ENCODE assay signal across 8 cellular contexts in the genomic region with DNA sequence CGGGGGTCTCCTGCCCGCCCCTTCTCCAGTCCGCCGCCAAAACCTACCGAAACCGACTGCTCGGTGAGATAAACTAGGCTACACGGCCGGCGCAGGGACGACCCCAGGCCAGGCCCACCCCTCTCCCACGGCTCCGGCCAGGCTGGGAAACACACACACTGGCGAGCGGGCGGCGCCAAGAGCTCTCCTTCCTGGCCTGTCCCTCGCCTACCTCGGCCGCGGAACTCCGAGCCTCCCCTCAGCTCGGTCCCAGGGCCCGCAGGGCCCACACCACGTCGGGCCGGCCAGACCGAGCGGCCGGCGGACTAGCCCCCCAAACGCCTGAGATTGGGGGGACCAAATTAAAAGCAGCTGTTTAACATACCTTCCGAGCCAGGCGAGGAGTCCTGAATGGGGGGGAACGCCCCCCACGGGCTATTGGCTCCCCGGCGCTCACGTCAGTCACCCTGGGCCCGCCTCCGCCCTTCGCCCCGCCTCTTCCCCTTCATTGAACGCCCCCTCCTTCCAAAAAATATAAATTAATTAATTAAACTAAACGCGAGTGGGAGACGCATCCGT. TPM values are rescaled to one million over a fixed set of nuclear protein-coding genes. Genes with fewer than 3 reads are reported as not detected.
DNase-seq lines count a peak whose midpoint lies in the region; ATAC-seq and TF ChIP-seq lines count a peak whose summit lies in the region.

No MANE protein-coding gene starts in this region.

- peak in 1 of 2 donors; percentile 24 for TF ChIP-seq RAD21 in liver (IDR thresholded peaks at IDR 0.05)

- peak; percentile 75 for DNase-seq in AG10803 (ENCODE audit: low read depth)
- DNase-seq in HAP-1 (ENCODE audit: low spot score in 2 of 2), result peak; percentile 94 to 96
- peak; percentile 31 for DNase-seq in NCI-H748 treated with DMSO at 0.1 percent for 48 hours (lab: John Stamatoyannopoulos, UW)
- peak; percentile 90 for DNase-seq in activated CD4-positive, alpha-beta memory T cell treated with anti-CD3 and anti-CD28 coated beads, Interleukin-2, amount 10 ng/mL, durations not matched to agents 7 days and 5 days
- peak; percentile 60 to 86 for DNase-seq in dermis microvascular lymphatic vessel endothelial cell (ENCODE audit: low read depth in 2 of 2)
- DNase-seq in stimulated activated CD4-positive, alpha-beta T cell treated with anti-CD3 and anti-CD28 coated beads, Interleukin-2, amount 100 ng/mL, for 48 hours, result peak; percentile 84 to 86

- H3K27me3 ChIP-seq in HAP-1 (ENCODE audit: low read depth) (no peaks in the 10 kb centered on the region), liver (ENCODE audit: control insufficient read depth in 4 of 4, insufficient read depth in 4 of 4, low read length in 3 of 4) (no peaks in the 10 kb centered on the region)

- H3K36me3 ChIP-seq in HAP-1 (replicated peaks) (peaks cover 9% of the 10 kb centered on the region), liver (ENCODE audit: control insufficient read depth in 4 of 4, insufficient read depth in 3 of 4, low read depth in 1 of 4, low read length in 3 of 4) (no peaks in the 10 kb centered on the region)

- H3K4me1 ChIP-seq in HAP-1 (peaks cover 16% of the 10 kb centered on the region), liver (ENCODE audit: control insufficient read depth in 4 of 4, insufficient read depth in 4 of 4, low read length in 3 of 4) (peaks cover 5 to 23% (median 15%) of the 10 kb centered on the region in 4 donors)

- H3K9ac ChIP-seq in liver (ENCODE audit: low read depth in 1 of 2, low read length in 2 of 2), result peak overlapping the region; percentile 89 to 93

- H3K27ac Mint-ChIP-seq in activated CD4-positive, alpha-beta memory T cell treated with anti-CD3 and anti-CD28 coated beads, Interleukin-2, amount 10 ng/mL, durations not matched to agents 7 days and 5 days, result peak overlapping the region; percentile 92

- in situ Hi-C loops in HAP-1 (cut with MboI; ENCODE audit: low sequenced_read_pairs), result no loop called here

- peak overlapping the region; percentile 85 to 88 for H3K27ac ChIP-seq in liver (ENCODE audit: low read depth in 1 of 2, low read length in 2 of 2)

- peak overlapping the region; percentile 88 for H3K4me3 ChIP-seq in AG10803 (ENCODE audit: low read length)
- H3K4me3 ChIP-seq in HAP-1, result peak overlapping the region; percentile 99
- H3K4me3 ChIP-seq in liver (ENCODE audit: low read depth in 1 of 3, low read length in 3 of 3), result peak overlapping the region; percentile 50 to 86 (median 65)

- H3K9me3 ChIP-seq in HAP-1 (no peaks in the 10 kb centered on the region; the same call in 1 of the 2 replicates), liver (ENCODE audit: control insufficient read depth in 4 of 4, low read length in 3 of 4) (no peaks in the 10 kb centered on the region)

- H3K4me1 Mint-ChIP-seq in activated CD4-positive, alpha-beta memory T cell treated with anti-CD3 and anti-CD28 coated beads, Interleukin-2, amount 10 ng/mL, durations not matched to agents 7 days and 5 days, result peaks cover 13% of the 10 kb centered on the region

- H3K9me3 Mint-ChIP-seq in activated CD4-positive, alpha-beta memory T cell treated with anti-CD3 and anti-CD28 coated beads, Interleukin-2, amount 10 ng/mL, durations not matched to agents 7 days and 5 days, result no peaks in the 10 kb centered on the region

- CTCF ChIA-PET in activated CD4-positive, alpha-beta memory T cell treated with anti-CD3 and anti-CD28 coated beads, Interleukin-2, amount 10 ng/mL, durations not matched to agents 7 days and 5 days (lab: Charles Lee), result interaction anchor here (0.7 to 7.1 kb wide), 7 partner anchors 53 to 192 kb away, joined by 3 to 109 read pairs (median 8); partner anchors contain the start of genes IMP3, MAN2C1, PTPN9 and SNUPN

- no peak for TF ChIP-seq CTCF in AG10803 (conservative IDR thresholded peaks at IDR 0.05; ENCODE audit: low read length)
- no peak for TF ChIP-seq CTCF in liver (IDR thresholded peaks at IDR 0.05; ENCODE audit: low read depth, low read length, missing input control)

- H3K4me3 Mint-ChIP-seq in activated CD4-positive, alpha-beta memory T cell treated with anti-CD3 and anti-CD28 coated beads, Interleukin-2, amount 10 ng/mL, durations not matched to agents 7 days and 5 days, result peak overlapping the region; percentile 92

- under 1% methylated on average over 48 of the region's 48 CpGs for WGBS in liver

- POLR2A ChIA-PET in activated CD4-positive, alpha-beta memory T cell treated with anti-CD3 and anti-CD28 coated beads, Interleukin-2, amount 10 ng/mL, durations not matched to agents 7 days and 5 days (lab: Charles Lee), result interaction anchor here (0.6 to 7.8 kb wide), 28 partner anchors 10 to 841 kb away, joined by 3 to 188 read pairs (median 4); partner anchors contain the start of genes IMP3, MAN2C1, PPCDC and PTPN9

- no peaks in the 10 kb centered on the region for H3K27me3 Mint-ChIP-seq in activated CD4-positive, alpha-beta memory T cell treated with anti-CD3 and anti-CD28 coated beads, Interleukin-2, amount 10 ng/mL, durations not matched to agents 7 days and 5 days

- H3K36me3 Mint-ChIP-seq in activated CD4-positive, alpha-beta memory T cell treated with anti-CD3 and anti-CD28 coated beads, Interleukin-2, amount 10 ng/mL, durations not matched to agents 7 days and 5 days (ENCODE audit: low read depth), result no peaks in the 10 kb centered on the region

- ATAC-seq in HG03460 (IDR thresholded peaks at IDR 0.05; ENCODE audit: unreplicated experiment), result no peak

TF ChIP-seq in liver, 16 proteins besides CTCF, POLR2A, EP300 and RAD21:
- TF ChIP-seq SP1 (IDR thresholded peaks at IDR 0.05) (peak; percentile 36), JUND (IDR thresholded peaks at IDR 0.05) (no peak), FOXA2 (IDR thresholded peaks at IDR 0.05) (no peak), REST (IDR thresholded peaks at IDR 0.05) (peak; percentile 11), EGR1 (IDR thresholded peaks at IDR 0.05; ENCODE audit: low read depth in 2 of 2) (peak; percentile 58 to 77), NR2F2 (IDR thresholded peaks at IDR 0.05) (no peak)
TF ChIP-seq in liver: peak in this region for 3.

RNA-seq across cellular contexts. Expression of gene SIN3A, which starts 4.0 kb away (rescaled TPM):
- 10 to 100 TPM; 95.8 to 96.1 TPM for total RNA-seq in activated CD4-positive, alpha-beta memory T cell treated with anti-CD3 and anti-CD28 coated beads, Interleukin-2, amount 10 ng/mL, durations not matched to agents 7 days and 5 days
- 23.1 and 29.6 TPM in 2 replicates for total RNA-seq in dermis microvascular lymphatic vessel endothelial cell
- 10 to 100 TPM; 19.6 to 21.9 TPM for total RNA-seq in liver
- polyA plus RNA-seq in liver, result 1 to 10 TPM; 6.8 to 7.1 TPM

Comparison
In these comparisons a context has a peak if more than half of its experiments do, and no peak if none do; other contexts are left out.
1. DNase-seq: peak in every context shown above with its lines; median percentile 95 in HAP-1; 90 in activated CD4-positive, alpha-beta memory T cell treated with anti-CD3 and anti-CD28 coated beads, Interleukin-2, amount 10 ng/mL, durations not matched to agents 7 days and 5 days; 85 in stimulated activated CD4-positive, alpha-beta T cell treated with anti-CD3 and anti-CD28 coated beads, Interleukin-2, amount 100 ng/mL, for 48 hours; 75 in AG10803; 73 in dermis microvascular lymphatic vessel endothelial cell; 31 in NCI-H748 treated with DMSO at 0.1 percent for 48 hours.